8 cellular contexts compared by ENCODE assay signal in genomic region chr12:95918194-95918993, GRCh38. TPM values are rescaled to one million over a fixed set of nuclear protein-coding genes. Genes with fewer than 3 reads are reported as not detected.
DNase-seq lines count a peak whose midpoint lies in the region; ATAC-seq and TF ChIP-seq lines count a peak whose summit lies in the region.

No MANE protein-coding gene starts in this region.

- H3F3A ChIP-seq in neural cell (ENCODE audit: insufficient read depth, low read length, poor library complexity, severe bottlenecking) = no peaks in the 10 kb centered on the region

- H3K4me2 ChIP-seq in neural cell (ENCODE audit: low read length) = no peak overlapping the region

- H3K4me1 ChIP-seq in vagina = no peaks in the 10 kb centered on the region

- TF ChIP-seq RAD21 in neural cell (conservative IDR thresholded peaks at IDR 0.05) = peak; percentile 61

- peak; percentile 97 for ATAC-seq in CD4-positive, alpha-beta T cell (ENCODE audit: poor library complexity)
- ATAC-seq in GM19025 (IDR thresholded peaks at IDR 0.05; ENCODE audit: low read depth, unreplicated experiment) (peak; percentile 69), HG03442 (IDR thresholded peaks at IDR 0.05; ENCODE audit: unreplicated experiment) (peak; percentile 77)
- peak; percentile 96 for ATAC-seq in activated CD8-positive, alpha-beta memory T cell treated with anti-CD3 and anti-CD28 coated beads, Interleukin-2, amount 10 ng/mL, durations not matched to agents 7 days and 5 days

- no peak overlapping the region for H3K4me3 Mint-ChIP-seq in CD4-positive, alpha-beta T cell
- no peak overlapping the region for H3K4me3 Mint-ChIP-seq in activated CD8-positive, alpha-beta memory T cell treated with anti-CD3 and anti-CD28 coated beads, Interleukin-2, amount 10 ng/mL, durations not matched to agents 7 days and 5 days

- no peaks in the 10 kb centered on the region for H3K9me3 ChIP-seq in CD4-positive, alpha-beta T cell (ENCODE audit: control insufficient read depth, low read length)
- H3K9me3 ChIP-seq in neural cell (ENCODE audit: low read length) (no peaks in the 10 kb centered on the region), vagina (no peaks in the 10 kb centered on the region)

- H3K4me1 Mint-ChIP-seq in CD4-positive, alpha-beta T cell (ENCODE audit: low read depth) = no peaks in the 10 kb centered on the region
- H3K4me1 Mint-ChIP-seq in activated CD8-positive, alpha-beta memory T cell treated with anti-CD3 and anti-CD28 coated beads, Interleukin-2, amount 10 ng/mL, durations not matched to agents 7 days and 5 days = no peaks in the 10 kb centered on the region

- no peaks in the 10 kb centered on the region for H3K36me3 Mint-ChIP-seq in CD4-positive, alpha-beta T cell (ENCODE audit: low read depth)
- no peaks in the 10 kb centered on the region for H3K36me3 Mint-ChIP-seq in activated CD8-positive, alpha-beta memory T cell treated with anti-CD3 and anti-CD28 coated beads, Interleukin-2, amount 10 ng/mL, durations not matched to agents 7 days and 5 days

- no peak for TF ChIP-seq POLR2A in vagina (IDR thresholded peaks at IDR 0.05)

- CTCF ChIA-PET in CD4-positive, alpha-beta T cell (lab: Charles Lee) = interaction anchor here (0.6 to 1.9 kb wide), 10 partner anchors 24 to 598 kb away, joined by 3 to 24 read pairs (median 4); partner anchors contain the start of genes AMDHD1, CCDC38 and HAL
- CTCF ChIA-PET in activated CD8-positive, alpha-beta memory T cell treated with anti-CD3 and anti-CD28 coated beads, Interleukin-2, amount 10 ng/mL, durations not matched to agents 7 days and 5 days (lab: Charles Lee) = interaction anchor here (0.6 to 4.1 kb wide), 21 partner anchors 9 to 200 kb away, joined by 3 to 71 read pairs (median 4); no protein-coding TSS in a partner anchor

- no peaks in the 10 kb centered on the region for H3K36me3 ChIP-seq in neural cell (ENCODE audit: insufficient read depth, low read length)
- no peaks in the 10 kb centered on the region for H3K36me3 ChIP-seq in vagina

- H3K27ac ChIP-seq in CD4-positive, alpha-beta T cell (ENCODE audit: low read depth, low read length) = no peak overlapping the region
- H3K27ac ChIP-seq in neural cell (ENCODE audit: low read length) = no peak overlapping the region
- no peak overlapping the region for H3K27ac ChIP-seq in vagina

- peak in 9 of 10 experiments; percentile 5 to 40 (median 17) for DNase-seq in CD4-positive, alpha-beta T cell
- DNase-seq in NCI-H748 (lab: John Stamatoyannopoulos, UW; ENCODE audit: unreplicated experiment) = peak; percentile 72
- DNase-seq in activated CD8-positive, alpha-beta memory T cell treated with anti-CD3 and anti-CD28 coated beads, Interleukin-2, amount 10 ng/mL, durations not matched to agents 7 days and 5 days = peak; percentile 67
- DNase-seq in fibroblast of gingiva (ENCODE audit: low read depth) = peak; percentile 47
- no peak for DNase-seq in vagina (ENCODE audit: extremely low spot score in 2 of 2)

- H3K27ac Mint-ChIP-seq in CD4-positive, alpha-beta T cell = no peak overlapping the region
- H3K27ac Mint-ChIP-seq in activated CD8-positive, alpha-beta memory T cell treated with anti-CD3 and anti-CD28 coated beads, Interleukin-2, amount 10 ng/mL, durations not matched to agents 7 days and 5 days = no peak overlapping the region

- peaks cover under 1% of the 10 kb centered on the region for H3K27me3 Mint-ChIP-seq in CD4-positive, alpha-beta T cell
- peaks cover 26% of the 10 kb centered on the region for H3K27me3 Mint-ChIP-seq in activated CD8-positive, alpha-beta memory T cell treated with anti-CD3 and anti-CD28 coated beads, Interleukin-2, amount 10 ng/mL, durations not matched to agents 7 days and 5 days

- intact Hi-C loops in CD4-positive, alpha-beta T cell (cut with DNase I, micrococcal nuclease) = loop anchor here (1.0 to 10.0 kb wide), 4 partner anchors 40 to 598 kb away; no protein-coding TSS in a partner anchor
- intact Hi-C loops in vagina (cut with DNase I) = no loop called here

- no peak overlapping the region for H2AFZ ChIP-seq in neural cell (ENCODE audit: low read depth, low read length)

- no peak for TF ChIP-seq EP300 in neural cell (conservative IDR thresholded peaks at IDR 0.05; ENCODE audit: poor library complexity, severe bottlenecking)

- no peaks in the 10 kb centered on the region for H3K9me3 Mint-ChIP-seq in CD4-positive, alpha-beta T cell
- H3K9me3 Mint-ChIP-seq in activated CD8-positive, alpha-beta memory T cell treated with anti-CD3 and anti-CD28 coated beads, Interleukin-2, amount 10 ng/mL, durations not matched to agents 7 days and 5 days (ENCODE audit: low read depth) = peaks cover 4% of the 10 kb centered on the region

- H3K9ac ChIP-seq in neural cell (ENCODE audit: low read length) = no peak overlapping the region

- H3K79me2 ChIP-seq in neural cell (replicated peaks; ENCODE audit: insufficient read depth, low read length) = no peaks in the 10 kb centered on the region

- POLR2A ChIA-PET in CD4-positive, alpha-beta T cell (lab: Charles Lee) = interaction anchor here (1.9 kb wide), 1 partner anchor 81 kb away, joined by 4 read pairs; no protein-coding TSS in a partner anchor

- H3K27me3 ChIP-seq in CD4-positive, alpha-beta T cell (ENCODE audit: control insufficient read depth, insufficient read depth, low read length) = no peaks in the 10 kb centered on the region
- H3K27me3 ChIP-seq in neural cell (ENCODE audit: insufficient read depth, low read depth, low read length) = no peaks in the 10 kb centered on the region
- no peaks in the 10 kb centered on the region for H3K27me3 ChIP-seq in vagina

- no peaks in the 10 kb centered on the region for H3K9me2 ChIP-seq in neural cell (ENCODE audit: insufficient read depth, low read length)

- H4K20me1 ChIP-seq in neural cell (ENCODE audit: insufficient read depth) = no peaks in the 10 kb centered on the region

- TF ChIP-seq CTCF in CD4-positive, alpha-beta T cell (IDR thresholded peaks at IDR 0.05) = peak; percentile 86
- TF ChIP-seq CTCF in neural cell (IDR thresholded peaks at IDR 0.05; ENCODE audit: poor library complexity, severe bottlenecking) (peak; percentile 69), vagina (IDR thresholded peaks at IDR 0.05) (peak; percentile 17 to 56 (median 37))

- H3K4me3 ChIP-seq in neural cell (ENCODE audit: low read length) (no peak overlapping the region), vagina (no peak overlapping the region)

TF ChIP-seq in neural cell, 6 proteins besides CTCF, POLR2A, EP300 and RAD21:
- TF ChIP-seq POLR2AphosphoS5 (IDR thresholded peaks at IDR 0.05) = no peak
- peak; percentile 72 for TF ChIP-seq SMC3 (conservative IDR thresholded peaks at IDR 0.05; ENCODE audit: poor library complexity)

RNA-seq across cellular contexts. Expression of gene CCDC38, which starts 24.0 kb away (rescaled TPM):
- total RNA-seq in CD4-positive, alpha-beta T cell = under 1 TPM in 1 of 2 experiments, not detected in 1; 0.11 TPM
- total RNA-seq in activated CD8-positive, alpha-beta memory T cell treated with anti-CD3 and anti-CD28 coated beads, Interleukin-2, amount 10 ng/mL, durations not matched to agents 7 days and 5 days = under 1 TPM; 0.12 to 0.50 TPM
- polyA plus RNA-seq in neural cell = 0.16 TPM in 1 of 2 replicates, not detected in the other
- not detected in 2 replicates for polyA minus RNA-seq in neural cell
- not detected for total RNA-seq in vagina

RNA-seq across cellular contexts. Expression of gene AMDHD1, which starts 24.7 kb away (rescaled TPM):
- under 1 TPM; 0.78 to 0.91 TPM for total RNA-seq in CD4-positive, alpha-beta T cell
- 1 to 10 TPM; 1.3 to 1.4 TPM for total RNA-seq in activated CD8-positive, alpha-beta memory T cell treated with anti-CD3 and anti-CD28 coated beads, Interleukin-2, amount 10 ng/mL, durations not matched to agents 7 days and 5 days
- 0.20 TPM in 1 of 2 replicates, not detected in the other for polyA plus RNA-seq in neural cell
- polyA minus RNA-seq in neural cell = not detected in 2 replicates
- total RNA-seq in vagina = 0.49 TPM

RNA-seq across cellular contexts. Expression of gene SNRPF, which starts 59.6 kb away (rescaled TPM):
- 10 to 100 TPM; 40.9 to 44.0 TPM for total RNA-seq in CD4-positive, alpha-beta T cell
- 10 to 100 TPM; 36.6 to 38.3 TPM for total RNA-seq in activated CD8-positive, alpha-beta memory T cell treated with anti-CD3 and anti-CD28 coated beads, Interleukin-2, amount 10 ng/mL, durations not matched to agents 7 days and 5 days
- polyA plus RNA-seq in neural cell = 42.1 and 47.8 TPM in 2 replicates
- 28.2 and 43.4 TPM in 2 replicates for polyA minus RNA-seq in neural cell
- 4.9 TPM for total RNA-seq in vagina

Comparison
In these comparisons a context has a peak if more than half of its experiments do, and no peak if none do; other contexts are left out.
1. DNase-seq: peak in CD4-positive, alpha-beta T cell (9 of 10), NCI-H748 (single experiment), activated CD8-positive, alpha-beta memory T cell treated with anti-CD3 and anti-CD28 coated beads, Interleukin-2, amount 10 ng/mL, durations not matched to agents 7 days and 5 days (single experiment) and fibroblast of gingiva (single experiment); none in vagina (0 of 2).
2. Peak in every context shown above with its lines, with median percentiles within 50 percentile points of each other: ATAC-seq and CTCF ChIP-seq.